In the genomic region with DNA sequence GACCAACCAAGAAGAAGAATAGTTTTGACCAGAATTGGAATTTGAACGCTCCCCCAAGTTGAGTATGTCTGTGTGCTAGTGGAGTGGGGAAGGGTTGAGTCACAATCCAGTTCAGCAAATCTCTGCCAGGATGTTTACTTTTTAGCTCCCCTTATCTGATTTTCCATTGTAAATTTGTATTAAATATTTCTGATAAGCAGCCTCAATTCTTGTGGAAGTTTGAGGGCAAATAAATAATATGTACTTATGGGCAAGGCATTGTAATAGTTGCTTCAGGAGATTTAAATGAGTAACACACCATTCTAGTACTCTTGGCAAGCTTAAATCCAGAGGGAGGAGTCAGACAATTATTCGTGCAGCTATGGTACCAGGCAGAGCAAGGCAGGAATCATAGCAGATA, we compare ENCODE assay signal across 13 cellular contexts. TPM values are rescaled to one million over a fixed set of nuclear protein-coding genes. Genes with fewer than 3 reads are reported as not detected.
A peak's percentile ranks its signal among the peaks of the same experiment; 100 is the strongest.
DNase-seq lines count a peak whose midpoint lies in the region; ATAC-seq and TF ChIP-seq lines count a peak whose summit lies in the region.
"Had no signal": no experiment of that assay in that cellular context is flagged by ENCODE, and none has a peak within 500 bp of the region (broad histone marks: within the 10 kb centered on the region; RNA-seq: fewer than 3 reads in every experiment).

No MANE protein-coding gene starts in this region.

- peaks cover 52 to 54% of the 10 kb centered on the region in 2 experiments for H3K4me1 Mint-ChIP-seq in H9
- peaks cover 13% of the 10 kb centered on the region for H3K4me1 Mint-ChIP-seq in nephron progenitor cell
- H3K4me1 Mint-ChIP-seq: activated naive CD8-positive, alpha-beta T cell treated with anti-CD3 and anti-CD28 coated beads for 36 hours had no signal

- H3K27me3 Mint-ChIP-seq in H9 (ENCODE audit: low read depth) (no peaks in the 10 kb centered on the region), nephron progenitor cell (ENCODE audit: low read depth, poor library complexity) (no peaks in the 10 kb centered on the region)
- H3K27me3 Mint-ChIP-seq: activated naive CD8-positive, alpha-beta T cell treated with anti-CD3 and anti-CD28 coated beads for 36 hours had no signal

- H3K27ac Mint-ChIP-seq in H9 = peak overlapping the region; percentile 72 to 80 (median 74)
- no peak overlapping the region for H3K27ac Mint-ChIP-seq in nephron progenitor cell
- H3K27ac Mint-ChIP-seq: activated naive CD8-positive, alpha-beta T cell treated with anti-CD3 and anti-CD28 coated beads for 36 hours had no signal

- no peak overlapping the region for H2AK5ac ChIP-seq in H9 (ENCODE audit: insufficient read length, low read length)

- H3K9me2 ChIP-seq in SK-N-SH = no peaks in the 10 kb centered on the region

- H4K91ac ChIP-seq in H9 (ENCODE audit: insufficient read length, low read depth, low read length) = no peak overlapping the region

- peak overlapping the region in 1 of 2 experiments; percentile 52; a peak in 2 of 5 replicates for H3K4me3 Mint-ChIP-seq in H9
- no peak overlapping the region for H3K4me3 Mint-ChIP-seq in nephron progenitor cell
- H3K4me3 Mint-ChIP-seq: activated naive CD8-positive, alpha-beta T cell treated with anti-CD3 and anti-CD28 coated beads for 36 hours had no signal

- peaks cover 3% of the 10 kb centered on the region for H3K79me1 ChIP-seq in H9 (ENCODE audit: insufficient read depth, low read depth, low read length, poor library complexity, severe bottlenecking)

- H3K4me1 ChIP-seq in H9 (ENCODE audit: insufficient read depth, low read length) (peaks cover 11% of the 10 kb centered on the region; the same call in 1 of the 2 replicates), SK-N-SH (ENCODE audit: control insufficient read depth in 1 of 2, insufficient read depth in 2 of 2, low read depth in 1 of 2, low read length in 1 of 2) (peaks cover 0 to 2% of the 10 kb centered on the region in 2 experiments; a peak in 1 of 4 replicates)

- H3K79me2 ChIP-seq in H9 (ENCODE audit: insufficient read depth, low read length) (peaks cover 71% of the 10 kb centered on the region), SK-N-SH (ENCODE audit: insufficient read depth) (no peaks in the 10 kb centered on the region)

- H3K4me2 ChIP-seq in H9 (ENCODE audit: insufficient read depth, insufficient read length, low read length) (peak overlapping the region; percentile 40), SK-N-SH (no peak overlapping the region)
- H3K4me2 ChIP-seq: BLaER1 treated with 17β-estradiol and CSF1 and Interleukin-3, amounts not matched to agents 10 nM and 100 nM had no signal

- CTCF ChIA-PET in SK-N-SH (lab: Yijun Ruan, JAX) = no interaction called here

- H2AFZ ChIP-seq in H9 (ENCODE audit: low read length) = no peak overlapping the region
- H2AFZ ChIP-seq in SK-N-SH (ENCODE audit: low read depth) = no peak overlapping the region

- H3K23ac ChIP-seq in H9 (ENCODE audit: insufficient read length, low read depth, low read length) = no peak overlapping the region

- H3K9ac ChIP-seq in H9 (ENCODE audit: extremely low read depth, insufficient read length, low read length) (no peak overlapping the region), SK-N-SH (no peak overlapping the region)
- H3K9ac ChIP-seq: BLaER1 treated with 17β-estradiol and CSF1 and Interleukin-3, amounts not matched to agents 10 nM and 100 nM had no signal

- H3K4me3 ChIP-seq in SK-N-SH (ENCODE audit: low read depth in 2 of 2, low read length in 1 of 2) = no peak overlapping the region
- H3K4me3 ChIP-seq in fibroblast of the aortic adventitia (ENCODE audit: low read depth, low read length) = no peak overlapping the region
- H3K4me3 ChIP-seq in coronary artery = no peak overlapping the region
- H3K4me3 ChIP-seq: BLaER1 treated with 17β-estradiol and CSF1 and Interleukin-3, amounts not matched to agents 10 nM and 100 nM; ovary had no signal

- POLR2A ChIA-PET in SK-N-SH (lab: Yijun Ruan, JAX) = interaction anchor here (0.6 kb wide), 1 partner anchor 14 kb away, joined by 4 read pairs; no protein-coding TSS in a partner anchor

- WGBS in H9 (ENCODE audit: extremely low coverage, insufficient read length, low lambda C conversion rate) = no CpG with 5 or more reads among the region's 2 CpGs
- WGBS in SK-N-SH (ENCODE audit: low lambda C conversion rate) = 32% methylated on average over 2 of the region's 2 CpGs

- H4K5ac ChIP-seq in H9 (ENCODE audit: insufficient read length, low read depth, low read length) = no peak overlapping the region

- H3K9me3 ChIP-seq in H9 (ENCODE audit: control insufficient read depth, low read depth, low read length) (no peaks in the 10 kb centered on the region), SK-N-SH (no peaks in the 10 kb centered on the region)
- H3K9me3 ChIP-seq: BLaER1 treated with 17β-estradiol and CSF1 and Interleukin-3, amounts not matched to agents 10 nM and 100 nM; ovary had no signal

- no peak overlapping the region for H3K18ac ChIP-seq in H9 (ENCODE audit: insufficient read length, low read depth, low read length)

- H3K56ac ChIP-seq in H9 (ENCODE audit: insufficient read length, low read depth, low read length) = no peak overlapping the region

- H4K20me1 ChIP-seq in H9 (ENCODE audit: control insufficient read depth, insufficient read depth, insufficient read length) (no peaks in the 10 kb centered on the region), SK-N-SH (ENCODE audit: insufficient read depth) (no peaks in the 10 kb centered on the region)
- H4K20me1 ChIP-seq: BLaER1 treated with 17β-estradiol and CSF1 and Interleukin-3, amounts not matched to agents 10 nM and 100 nM had no signal

- H3K9me3 Mint-ChIP-seq in H9 (no peaks in the 10 kb centered on the region), nephron progenitor cell (peaks cover 3% of the 10 kb centered on the region)
- H3K9me3 Mint-ChIP-seq: activated naive CD8-positive, alpha-beta T cell treated with anti-CD3 and anti-CD28 coated beads for 36 hours had no signal

- H3K27ac ChIP-seq in H9 (ENCODE audit: insufficient read length, low read depth, low read length) (peak overlapping the region; percentile 70), SK-N-SH (ENCODE audit: low read depth in 2 of 2, low read length in 1 of 2) (no peak overlapping the region), coronary artery (no peak overlapping the region)
- H3K27ac ChIP-seq: BLaER1 treated with 17β-estradiol and CSF1 and Interleukin-3, amounts not matched to agents 10 nM and 100 nM; ovary had no signal

- H2BK5ac ChIP-seq in H9 (ENCODE audit: insufficient read length, low read length) = peak overlapping the region; percentile 20

- no peaks in the 10 kb centered on the region for H3K23me2 ChIP-seq in H9 (ENCODE audit: insufficient read length, low read depth, low read length, poor library complexity, severe bottlenecking)

- H3K36me3 Mint-ChIP-seq in H9 (ENCODE audit: insufficient read depth in 1 of 3, low read depth in 3 of 3) (peaks cover 3 to 36% (median 19%) of the 10 kb centered on the region in 3 experiments; a peak in 6 of 7 replicates), nephron progenitor cell (ENCODE audit: low read depth) (peaks cover 40% of the 10 kb centered on the region)
- H3K36me3 Mint-ChIP-seq: activated naive CD8-positive, alpha-beta T cell treated with anti-CD3 and anti-CD28 coated beads for 36 hours had no signal

- no peak overlapping the region for H3K14ac ChIP-seq in H9 (ENCODE audit: insufficient read depth, low read length)

- DNase-seq in H9 = no peak
- peak; percentile 24 for DNase-seq in SK-N-SH
- peak; percentile 87 for DNase-seq in fibroblast of the aortic adventitia (ENCODE audit: low read depth)
- DNase-seq in non-pigmented ciliary epithelial cell (ENCODE audit: low read depth) = peak; percentile 60
- DNase-seq in coronary artery (ENCODE audit: low spot score) = no peak
- no peak for DNase-seq in nephron progenitor cell
- DNase-seq: activated naive CD8-positive, alpha-beta T cell treated with anti-CD3 and anti-CD28 coated beads for 36 hours; erythroblast; Kasumi-1; ovary had no signal

- H2BK20ac ChIP-seq in H9 (ENCODE audit: low read depth, low read length, poor library complexity, severe bottlenecking) = no peak overlapping the region

- H3T11ph ChIP-seq in H9 (ENCODE audit: low read length) = no peak overlapping the region

- TF ChIP-seq CTCF in H9 (conservative IDR thresholded peaks at IDR 0.05) (no peak), SK-N-SH (IDR thresholded peaks at IDR 0.05) (no peak), fibroblast of the aortic adventitia (IDR thresholded peaks at IDR 0.05; ENCODE audit: insufficient read depth, low read length) (no peak), coronary artery (IDR thresholded peaks at IDR 0.05) (no peak), nephron progenitor cell (IDR thresholded peaks at IDR 0.05) (no peak)

- H4K8ac ChIP-seq in H9 (replicated peaks; ENCODE audit: insufficient read length, low read depth, low read length) = no peak overlapping the region

- no peak overlapping the region for H2BK15ac ChIP-seq in H9 (ENCODE audit: low read depth, low read length)

- no peak overlapping the region; the same call in 1 of the 2 replicates for H3K4ac ChIP-seq in H9 (ENCODE audit: low read depth, low read length)

- no peak for TF ChIP-seq EP300 in SK-N-SH (IDR thresholded peaks at IDR 0.05; ENCODE audit: borderline replicate concordance in 1 of 2, low read depth in 1 of 2, low read length in 1 of 2)

- H2BK12ac ChIP-seq in H9 (ENCODE audit: insufficient read length, low read depth, low read length) = no peak overlapping the region

- no peaks in the 10 kb centered on the region for H3F3A ChIP-seq in SK-N-SH (replicated peaks; ENCODE audit: insufficient read depth)

- H2BK120ac ChIP-seq in H9 (ENCODE audit: low read depth, low read length, poor library complexity, severe bottlenecking) = no peak overlapping the region

- no peak for TF ChIP-seq RAD21 in SK-N-SH (IDR thresholded peaks at IDR 0.05; ENCODE audit: low read length)

- no peaks in the 10 kb centered on the region for H3K36me3 ChIP-seq in SK-N-SH (replicated peaks in 1 of 2; ENCODE audit: control insufficient read depth in 1 of 2, insufficient read depth in 2 of 2, low read length in 1 of 2)
- H3K36me3 ChIP-seq: BLaER1 treated with 17β-estradiol and CSF1 and Interleukin-3, amounts not matched to agents 10 nM and 100 nM; ovary had no signal

- no peak for ATAC-seq in HG03571 (IDR thresholded peaks at IDR 0.05; ENCODE audit: unreplicated experiment)
- ATAC-seq in GM19463 (IDR thresholded peaks at IDR 0.05; ENCODE audit: unreplicated experiment) = no peak

- no peaks in the 10 kb centered on the region for H3K27me3 ChIP-seq in H9 (ENCODE audit: insufficient read depth, low read length)
- H3K27me3 ChIP-seq in SK-N-SH (ENCODE audit: insufficient read depth) = no peaks in the 10 kb centered on the region
- H3K27me3 ChIP-seq: BLaER1 treated with 17β-estradiol and CSF1 and Interleukin-3, amounts not matched to agents 10 nM and 100 nM; ovary had no signal

TF ChIP-seq in SK-N-SH, 30 proteins besides CTCF, POLR2A, EP300 and RAD21 (continues in another document):
- TF ChIP-seq NRF1 (IDR thresholded peaks at IDR 0.05; ENCODE audit: low read depth, low read length) (no peak), RXRA (IDR thresholded peaks at IDR 0.05; ENCODE audit: borderline replicate concordance, low read depth) (no peak), GABPA (IDR thresholded peaks at IDR 0.05; ENCODE audit: low read depth) (no peak)

RNA-seq across cellular contexts. Expression of a gene that starts 14.4 kb away (rescaled TPM):
- total RNA-seq in H9 (2021) (150 and 152 TPM in 2 replicates), fibroblast of the aortic adventitia (ENCODE audit: low replicate concordance) (1.6 and 2.0 TPM in 2 replicates)
- 1.1 and 2.0 TPM in 2 replicates for polyA plus RNA-seq in SK-N-SH (2012; rRNA removed)
- polyA plus RNA-seq in SK-N-SH (2012; cell fraction: cytosol; rRNA removed) = 1.8 and 2.0 TPM in 2 replicates
- polyA plus RNA-seq in SK-N-SH (2012; cell fraction: nucleus; rRNA removed) = 0.36 and 0.87 TPM in 2 replicates

Comparison
In these comparisons a context has a peak if more than half of its experiments do, and no peak if none do; other contexts are left out.
1. DNase-seq: peak in SK-N-SH (single experiment), fibroblast of the aortic adventitia (single experiment) and non-pigmented ciliary epithelial cell (single experiment); none in H9 (single experiment), coronary artery (single experiment) and nephron progenitor cell (single experiment).
2. RNA of a gene that starts 14.4 kb away (total RNA-seq): 150 to 152 TPM in H9; 1.6 to 2.0 TPM in fibroblast of the aortic adventitia; every median in the first group is over 10 times any median in the second.